ENCODE assay signal across 25 cellular contexts in the genomic region with DNA sequence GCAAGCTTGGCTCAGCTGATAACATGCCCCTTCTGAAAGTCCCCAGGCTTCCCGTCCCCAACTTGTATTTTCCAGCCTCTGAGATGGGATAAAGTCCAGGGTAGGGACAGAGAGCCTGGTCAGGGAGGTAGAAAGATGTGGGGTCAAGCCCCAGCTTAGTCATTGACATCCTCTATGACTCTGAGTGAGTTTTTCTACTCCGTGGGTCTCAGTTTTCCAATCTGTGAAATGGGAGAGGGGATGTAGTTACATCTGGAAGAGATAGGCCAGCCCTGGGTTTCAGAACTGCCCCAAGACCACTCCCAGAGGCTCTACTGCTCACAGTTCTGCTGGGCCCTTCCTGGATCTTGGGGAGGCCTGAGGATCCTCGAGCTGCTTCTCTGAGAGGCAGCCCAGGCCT. TPM values are rescaled to one million over a fixed set of nuclear protein-coding genes. Genes with fewer than 3 reads are reported as not detected.
"Had no signal": no experiment of that assay in that cellular context is flagged by ENCODE, and none has a peak within 500 bp of the region (broad histone marks: within the 10 kb centered on the region; RNA-seq: fewer than 3 reads in every experiment).

No MANE protein-coding gene starts in this region.

- ATAC-seq: gastroesophageal sphincter; lower lobe of right lung; natural killer cell treated with Interleukin-12 subunit alpha and Interleukin-12 subunit beta and Interleukin-15 and Interleukin-18, amount 100 ng/mL, for 72 hours had no signal

- H3K9me3 ChIP-seq: colonic mucosa, esophagus squamous epithelium, gastroesophageal sphincter, left ventricle myocardium inferior, lower lobe of right lung, neutrophil, sigmoid colon, stomach, thoracic aorta, transverse colon had no signal

- H3K36me3 ChIP-seq: colonic mucosa, esophagus squamous epithelium, gastroesophageal sphincter, left ventricle myocardium inferior, lower lobe of right lung, neutrophil, sigmoid colon, stomach, thoracic aorta, transverse colon had no signal

- H3K4me3 ChIP-seq: colonic mucosa, esophagus squamous epithelium, gastroesophageal sphincter, left ventricle myocardium inferior, lower lobe of right lung, sigmoid colon, skin epidermis, stomach, thoracic aorta, transverse colon had no signal

- H3K27ac ChIP-seq: colonic mucosa, esophagus squamous epithelium, gastroesophageal sphincter, left ventricle myocardium inferior, lower lobe of right lung, neutrophil, sigmoid colon, skin epidermis, stomach, thoracic aorta, transverse colon had no signal

- H3K4me1 ChIP-seq: colonic mucosa had no signal

- DNase-seq: colonic mucosa; dermis blood vessel endothelial cell; esophagus squamous epithelium; foreskin fibroblast; immature natural killer cell; left ventricle myocardium inferior; lower lobe of right lung; posterior cingulate gyrus; sigmoid colon; stimulated activated CD4-positive, alpha-beta T cell treated with anti-CD3 and anti-CD28 coated beads, Interleukin-2, amount 100 ng/mL, for 24 hours; stimulated activated naive CD4-positive, alpha-beta T cell; stomach; substantia nigra; transverse colon had no signal

- FAIRE-seq: keratinocyte had no signal

RNA-seq across cellular contexts. Expression of a gene that starts 23.5 kb away (rescaled TPM):
- total RNA-seq: colonic mucosa; esophagus squamous epithelium; gastroesophageal sphincter; lower lobe of right lung; mesothelial cell of epicardium; natural killer cell treated with Interleukin-12 subunit alpha and Interleukin-12 subunit beta and Interleukin-15 and Interleukin-18, amount 100 ng/mL, for 72 hours; osteocyte; stomach; thoracic aorta; transverse colon; ureter had no signal
- polyA plus RNA-seq: stomach had no signal

RNA-seq across cellular contexts. Expression of a gene that starts 23.6 kb away (rescaled TPM):
- total RNA-seq: colonic mucosa; dermis blood vessel endothelial cell; epithelial cell of proximal tubule; esophagus squamous epithelium; gastroesophageal sphincter; left ventricle myocardium inferior; lower lobe of right lung; mesothelial cell of epicardium; natural killer cell treated with Interleukin-12 subunit alpha and Interleukin-12 subunit beta and Interleukin-15 and Interleukin-18, amount 100 ng/mL, for 72 hours; osteocyte; pulmonary artery endothelial cell; stomach; thoracic aorta; transverse colon; ureter had no signal
- polyA plus RNA-seq: immature natural killer cell, keratinocyte, sigmoid colon, stomach had no signal

RNA-seq across cellular contexts. Expression of a gene that starts 57.7 kb away (rescaled TPM):
- total RNA-seq: epithelial cell of proximal tubule, pulmonary artery endothelial cell, thoracic aorta, ureter had no signal
- polyA plus RNA-seq: immature natural killer cell, keratinocyte had no signal
